29 cellular contexts compared by ENCODE assay signal in the genomic region with DNA sequence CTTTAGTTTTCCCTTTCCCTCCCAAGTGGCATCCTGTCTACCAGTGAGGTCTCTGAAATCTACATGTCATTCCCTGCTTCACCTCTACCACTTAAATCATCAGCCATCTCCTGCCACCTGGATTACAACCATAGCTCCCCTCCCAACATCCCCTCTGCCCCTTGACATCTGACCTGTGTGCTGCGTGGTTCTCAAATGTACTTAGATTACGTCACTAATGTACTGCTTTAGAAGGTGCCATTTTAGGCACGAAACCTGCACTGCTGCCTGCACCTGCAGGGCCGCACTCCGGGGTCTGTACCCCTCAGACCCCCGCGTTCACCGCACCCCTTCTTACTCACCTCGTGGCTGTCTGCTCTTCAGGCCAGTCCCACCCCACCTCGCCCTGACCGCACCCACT.
"Had no signal": no experiment of that assay in that cellular context is flagged by ENCODE, and none has a peak within 500 bp of the region (broad histone marks: within the 10 kb centered on the region; RNA-seq: fewer than 3 reads in every experiment).

No MANE protein-coding gene starts in this region.

- H3K27ac Mint-ChIP-seq: dendritic cell treated with granulocyte-macrophage colony-stimulating factor and Interleukin-4, amounts not matched to agents 40 ng/mL and 50 ng/mL, for 4 days; effector memory CD8-positive, alpha-beta T cell; endodermal cell had no signal

- DNase-seq: colonic mucosa; cortex of kidney; dermis blood vessel endothelial cell; effector CD4-positive, alpha-beta T cell; effector CD8-positive, alpha-beta T cell; effector memory CD4-positive, alpha-beta T cell; effector memory CD8-positive, alpha-beta T cell; endodermal cell; erythroblast; esophagus squamous epithelium; foreskin fibroblast; foreskin keratinocyte; foreskin melanocyte; gastrocnemius medialis; glutamatergic neuron; head of caudate nucleus; heart left ventricle; heart right ventricle had no signal

- H3K27me3 ChIP-seq: colonic mucosa, dorsolateral prefrontal cortex, foreskin keratinocyte, gastrocnemius medialis had no signal

- H3K4me3 ChIP-seq: colonic mucosa, coronary artery, dorsolateral prefrontal cortex, esophagus muscularis mucosa, esophagus squamous epithelium, gastrocnemius medialis, gastroesophageal sphincter, heart left ventricle, heart right ventricle had no signal

- H3K27ac ChIP-seq: colonic mucosa, coronary artery, dorsolateral prefrontal cortex, epithelial cell of prostate, esophagus muscularis mucosa, esophagus squamous epithelium, foreskin keratinocyte, gastrocnemius medialis, gastroesophageal sphincter, heart left ventricle, heart right ventricle had no signal

- H3K9me3 ChIP-seq: colonic mucosa, esophagus muscularis mucosa, esophagus squamous epithelium, gastrocnemius medialis, gastroesophageal sphincter, heart left ventricle, heart right ventricle had no signal

- ATAC-seq: effector memory CD8-positive, alpha-beta T cell; esophagus mucosa; foreskin keratinocyte; gastrocnemius medialis; gastroesophageal sphincter; heart left ventricle; heart right ventricle had no signal

- H3K4me3 Mint-ChIP-seq: dendritic cell treated with granulocyte-macrophage colony-stimulating factor and Interleukin-4, amounts not matched to agents 40 ng/mL and 50 ng/mL, for 4 days; effector memory CD8-positive, alpha-beta T cell; endodermal cell had no signal

- FAIRE-seq: colon, endometrium, endothelial cell of umbilical vein, frontal cortex had no signal

- H3K36me3 ChIP-seq: colonic mucosa, esophagus muscularis mucosa, esophagus squamous epithelium, gastrocnemius medialis, gastroesophageal sphincter, heart left ventricle, heart right ventricle had no signal

- H3K9me3 Mint-ChIP-seq: dendritic cell treated with granulocyte-macrophage colony-stimulating factor and Interleukin-4, amounts not matched to agents 40 ng/mL and 50 ng/mL, for 4 days; endodermal cell had no signal

- H3K4me1 ChIP-seq: colonic mucosa, esophagus muscularis mucosa, esophagus squamous epithelium, foreskin keratinocyte, gastrocnemius medialis, gastroesophageal sphincter, heart left ventricle, heart right ventricle had no signal
